In genomic region chr7:101367676-101368075, GRCh38 we compare ENCODE assay signal across 20 cellular contexts. TPM values are rescaled to one million over a fixed set of nuclear protein-coding genes. Genes with fewer than 3 reads are reported as not detected.
"Had no signal": no experiment of that assay in that cellular context is flagged by ENCODE, and none has a peak within 500 bp of the region (broad histone marks: within the 10 kb centered on the region; RNA-seq: fewer than 3 reads in every experiment).

No MANE protein-coding gene starts in this region.

- DNase-seq: cortex of kidney; dorsolateral prefrontal cortex; effector CD8-positive, alpha-beta T cell; heart left ventricle; hypothalamus; kidney glomerular epithelial cell; mucosa of descending colon; naive thymus-derived CD8-positive, alpha-beta T cell; stimulated activated CD4-positive, alpha-beta T cell treated with anti-CD3 and anti-CD28 coated beads, Interleukin-12 subunit alpha, Interleukin-12 subunit beta, amount 100 ng/mL, for 4 hours; stimulated activated naive CD4-positive, alpha-beta T cell; thyroid gland had no signal

- H3K27me3 Mint-ChIP-seq: type B pancreatic cell had no signal

- H3K4me3 Mint-ChIP-seq: naive thymus-derived CD8-positive, alpha-beta T cell; type B pancreatic cell had no signal

- ATAC-seq: esophagus mucosa; heart left ventricle; mucosa of descending colon; naive thymus-derived CD8-positive, alpha-beta T cell; sciatic nerve had no signal

- H3K36me3 ChIP-seq: heart left ventricle, neutrophil, suprapubic skin, thyroid gland had no signal

- H3K27ac Mint-ChIP-seq: naive thymus-derived CD8-positive, alpha-beta T cell; type B pancreatic cell had no signal

- H3K4me3 ChIP-seq: dorsolateral prefrontal cortex, heart left ventricle, mucosa of descending colon, skin epidermis, suprapubic skin, thyroid gland had no signal

- H3K9me3 ChIP-seq: heart left ventricle, mucosa of descending colon, neutrophil, suprapubic skin, thyroid gland had no signal

- H3K27me3 ChIP-seq: thyroid gland had no signal

- H3K9me3 Mint-ChIP-seq: naive thymus-derived CD8-positive, alpha-beta T cell; type B pancreatic cell had no signal

- H3K36me3 Mint-ChIP-seq: naive thymus-derived CD8-positive, alpha-beta T cell had no signal

- H3K27ac ChIP-seq: heart left ventricle, neutrophil, skin epidermis, suprapubic skin, thyroid gland had no signal

RNA-seq across cellular contexts. Expression of gene COL26A1, which starts 5.0 kb away (rescaled TPM):
- total RNA-seq: esophagus mucosa; fibroblast of lung; glomerular endothelial cell; mucosa of descending colon; naive thymus-derived CD8-positive, alpha-beta T cell; pulmonary artery endothelial cell; thyroid gland had no signal
- polyA plus RNA-seq: heart left ventricle; naive thymus-derived CD8-positive, alpha-beta T cell had no signal
